ENCODE assay signal across 31 cellular contexts in genomic region chr20:19430641-19431307, GRCh38.
"Had no signal": no experiment of that assay in that cellular context is flagged by ENCODE, and none has a peak within 500 bp of the region (broad histone marks: within the 10 kb centered on the region; RNA-seq: fewer than 3 reads in every experiment).

No MANE protein-coding gene starts in this region.

- H3K9ac ChIP-seq: SK-N-SH had no signal

- DNase-seq: activated CD4-positive, alpha-beta T cell treated with anti-CD3 and anti-CD28 coated beads, Interleukin-2, amount 10 ng/mL, durations not matched to agents 24 days and 14 days; activated CD4-positive, alpha-beta T cell treated with anti-CD3 and anti-CD28 coated beads, Interleukin-2, amount 50 U/mL, for 4 hours; activated CD8-positive, alpha-beta T cell treated with anti-CD3 and anti-CD28 coated beads for 36 hours; activated effector memory CD4-positive, alpha-beta T cell treated with anti-CD3 and anti-CD28 coated beads, Interleukin-2, amount 50 U/mL, for 16 hours; activated naive CD4-positive, alpha-beta T cell; activated naive CD4-positive, alpha-beta T cell treated with anti-CD3 and anti-CD28 coated beads, Interleukin-2, amount 50 U/mL, for 16 hours; activated naive CD8-positive, alpha-beta T cell treated with anti-CD3 and anti-CD28 coated beads for 36 hours; activated T-cell treated with anti-CD3 and anti-CD28 coated beads, Interleukin-2, amount 50 U/mL, for 1 hour; activated T-cell treated with anti-CD3 and anti-CD28 coated beads, Interleukin-2, amount 50 U/mL, for 72 hours; amniotic stem cell; aorta; MG63; NCI-H1048; NCI-H1105 treated with DMSO at 0.1 percent for 48 hours; NCI-H1436; NCI-H1694; NCI-H2029; NCI-H345; NCI-H524 treated with DMSO at 0.1 percent for 48 hours; NK-92 treated with Interleukin-12 subunit alpha and Interleukin-12 subunit beta, amount 100 ng/mL, for 24 hours; PC-3; Peyer's patch; RPMI8226; SHP77 treated with DMSO at 0.1 percent for 48 hours; SK-N-SH had no signal

- H3K9me3 Mint-ChIP-seq: activated CD4-positive, alpha-beta T cell treated with anti-CD3 and anti-CD28 coated beads, Interleukin-2, amount 10 ng/mL, durations not matched to agents 24 days and 14 days; activated CD8-positive, alpha-beta T cell treated with anti-CD3 and anti-CD28 coated beads for 36 hours; activated naive CD8-positive, alpha-beta T cell treated with anti-CD3 and anti-CD28 coated beads for 36 hours; activated T-cell treated with anti-CD3 and anti-CD28 coated beads, Interleukin-2, amount 50 U/mL, for 72 hours; central memory CD8-positive, alpha-beta T cell; T-helper 1 cell treated with Interleukin-12 subunit alpha and Interleukin-12 subunit beta and Interleukin-4 antibody, amounts not matched to agents 30 μg/mL and 1 μg/mL, for 36 hours; T-helper 2 cell treated with Interferon-gamma antibody and Interleukin-4, amounts not matched to agents 5 μg/mL and 100 μg/mL, for 36 hours had no signal

- H3K36me3 ChIP-seq: cardiac muscle cell, MG63, Peyer's patch, SJSA1 had no signal

- H3K4me2 ChIP-seq: SK-N-SH had no signal

- H3K4me3 ChIP-seq: cardiac muscle cell, MG63, Peyer's patch, SJSA1 had no signal

- H3K9me3 ChIP-seq: MG63, Peyer's patch, SJSA1, SK-N-SH had no signal

- H3K27me3 Mint-ChIP-seq: activated CD4-positive, alpha-beta T cell treated with anti-CD3 and anti-CD28 coated beads, Interleukin-2, amount 10 ng/mL, durations not matched to agents 24 days and 14 days; activated CD8-positive, alpha-beta T cell treated with anti-CD3 and anti-CD28 coated beads for 36 hours; activated naive CD8-positive, alpha-beta T cell treated with anti-CD3 and anti-CD28 coated beads for 36 hours; activated T-helper 17 cell treated with anti-CD3 and anti-CD28 coated beads, Interleukin-2, amount 50 U/mL, for 72 hours; central memory CD8-positive, alpha-beta T cell had no signal

- H3K36me3 Mint-ChIP-seq: activated naive CD8-positive, alpha-beta T cell treated with anti-CD3 and anti-CD28 coated beads for 36 hours had no signal

- H3K27ac Mint-ChIP-seq: activated CD4-positive, alpha-beta T cell treated with anti-CD3 and anti-CD28 coated beads, Interleukin-2, amount 10 ng/mL, durations not matched to agents 24 days and 14 days; activated CD8-positive, alpha-beta T cell treated with anti-CD3 and anti-CD28 coated beads for 36 hours; activated naive CD8-positive, alpha-beta T cell treated with anti-CD3 and anti-CD28 coated beads for 36 hours; activated T-cell treated with anti-CD3 and anti-CD28 coated beads, Interleukin-2, amount 50 U/mL, for 72 hours; activated T-helper 17 cell treated with anti-CD3 and anti-CD28 coated beads, Interleukin-2, amount 50 U/mL, for 72 hours; T-helper 1 cell treated with Interleukin-12 subunit alpha and Interleukin-12 subunit beta and Interleukin-4 antibody, amounts not matched to agents 30 μg/mL and 1 μg/mL, for 36 hours; T-helper 2 cell treated with Interferon-gamma antibody and Interleukin-4, amounts not matched to agents 5 μg/mL and 100 μg/mL, for 36 hours had no signal

- ATAC-seq: activated CD8-positive, alpha-beta T cell treated with anti-CD3 and anti-CD28 coated beads for 36 hours; activated T-cell treated with anti-CD3 and anti-CD28 coated beads, Interleukin-2, amount 50 U/mL, for 72 hours; activated T-helper 17 cell treated with anti-CD3 and anti-CD28 coated beads, Interleukin-2, amount 50 U/mL, for 72 hours; PC-3 had no signal

- H3K4me1 ChIP-seq: SJSA1 had no signal

- H3K27ac ChIP-seq: cardiac muscle cell, Peyer's patch, SJSA1 had no signal

- H3K4me1 Mint-ChIP-seq: activated CD4-positive, alpha-beta T cell treated with anti-CD3 and anti-CD28 coated beads, Interleukin-2, amount 10 ng/mL, durations not matched to agents 24 days and 14 days; activated T-helper 17 cell treated with anti-CD3 and anti-CD28 coated beads, Interleukin-2, amount 50 U/mL, for 72 hours; central memory CD8-positive, alpha-beta T cell had no signal

- H3K27me3 ChIP-seq: cardiac muscle cell, MG63, Peyer's patch, SJSA1 had no signal

- H3K4me3 Mint-ChIP-seq: activated CD4-positive, alpha-beta T cell treated with anti-CD3 and anti-CD28 coated beads, Interleukin-2, amount 10 ng/mL, durations not matched to agents 24 days and 14 days; activated CD8-positive, alpha-beta T cell treated with anti-CD3 and anti-CD28 coated beads for 36 hours; activated naive CD8-positive, alpha-beta T cell treated with anti-CD3 and anti-CD28 coated beads for 36 hours; activated T-cell treated with anti-CD3 and anti-CD28 coated beads, Interleukin-2, amount 50 U/mL, for 72 hours; activated T-helper 17 cell treated with anti-CD3 and anti-CD28 coated beads, Interleukin-2, amount 50 U/mL, for 72 hours; central memory CD8-positive, alpha-beta T cell; T-helper 1 cell treated with Interleukin-12 subunit alpha and Interleukin-12 subunit beta and Interleukin-4 antibody, amounts not matched to agents 30 μg/mL and 1 μg/mL, for 36 hours; T-helper 2 cell treated with Interferon-gamma antibody and Interleukin-4, amounts not matched to agents 5 μg/mL and 100 μg/mL, for 36 hours had no signal
